1 cellular context compared by ENCODE assay signal in genomic region chr17:32356378-32356743, GRCh38.
TF ChIP-seq lines count a peak whose summit lies in the region.

No MANE protein-coding gene starts in this region.

TF ChIP-seq in K562, 482 proteins besides CTCF, POLR2A, EP300 and RAD21:
- TF ChIP-seq RBFOX2 (IDR thresholded peaks at IDR 0.05; ENCODE audit: low read depth, low read length) (0 out of 2 replicates have a peak, but pooled peaks have one; percentile 22), VEZF1 (CRISPR knock-in tag; IDR thresholded peaks at IDR 0.05) (no peak)
